In the genomic region with DNA sequence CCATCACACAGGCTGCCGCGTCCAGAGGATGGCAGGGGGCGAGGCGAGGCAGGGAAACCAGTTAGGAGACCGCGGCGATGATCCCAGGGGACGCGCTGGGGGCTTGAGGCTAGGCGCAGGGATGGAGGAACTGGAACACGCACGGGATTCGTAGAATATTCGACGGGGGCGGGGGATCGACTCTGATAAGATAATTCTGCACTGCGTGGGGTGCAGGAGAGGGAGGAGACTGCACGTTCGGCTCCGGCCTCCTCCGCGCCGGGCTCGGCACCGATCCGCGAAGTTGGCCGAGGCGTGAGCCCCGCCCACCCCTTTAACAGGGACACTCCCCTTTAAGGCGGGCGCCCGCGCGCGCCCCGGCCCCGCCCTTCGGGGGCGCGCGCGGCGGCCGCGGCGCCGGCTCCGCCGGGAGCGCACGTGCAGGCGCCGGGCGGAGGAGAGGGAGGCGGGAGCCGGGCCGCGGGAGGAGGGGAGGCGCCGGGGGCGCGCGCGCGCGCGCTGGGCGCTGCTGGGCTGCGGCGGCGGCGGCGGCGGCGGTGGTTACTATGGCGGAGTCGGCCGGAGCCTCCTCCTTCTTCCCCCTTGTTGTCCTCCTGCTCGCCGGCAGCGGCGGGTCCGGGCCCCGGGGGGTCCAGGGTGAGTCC, we compare ENCODE assay signal across 8 cellular contexts. TPM values are rescaled to one million over a fixed set of nuclear protein-coding genes. Genes with fewer than 3 reads are reported as not detected.
A peak's percentile ranks its signal among the peaks of the same experiment; 100 is the strongest.
DNase-seq lines count a peak whose midpoint lies in the region; ATAC-seq lines count a peak whose summit lies in the region.

ACVR1B (plus strand) TSS at position 501 of the 644 bp plus-strand sequence; CDS start at position 546, 45 bp downstream.

- DNase-seq in NOMO-1 treated with dmso at 0.1 percent for 144 hours (lab: John Stamatoyannopoulos, UW; ENCODE audit: unreplicated experiment) (peak; percentile 80), mesenteric fat pad (ENCODE audit: low spot score) (peak; percentile 98)
- peak; percentile 75 for DNase-seq in activated CD8-positive, alpha-beta memory T cell treated with anti-CD3 and anti-CD28 coated beads, Interleukin-2, amount 50 U/mL, for 1 hour (ENCODE audit: extremely low read depth)
- peak; percentile 84 for DNase-seq in stimulated activated CD8-positive, alpha-beta memory T cell treated with anti-CD3 and anti-CD28 coated beads, Interleukin-12 subunit alpha, Interleukin-12 subunit beta, amount 100 ng/mL, for 4 hours (ENCODE audit: low read depth)

- peak; percentile 65 for ATAC-seq in GM19468 (IDR thresholded peaks at IDR 0.05; ENCODE audit: extremely low read depth, unreplicated experiment)

- peaks cover 0 to 23% (median 9%) of the 10 kb centered on the region in 11 experiments; a peak in 17 of 22 replicates for H3K36me3 ChIP-seq in BLaER1 treated with 17β-estradiol and CSF1 and Interleukin-3, amounts not matched to agents 10 nM and 100 nM
- H3K36me3 ChIP-seq in HUES48 (ENCODE audit: control insufficient read depth, insufficient read depth, low read length) = no peaks in the 10 kb centered on the region; the same call in 1 of the 2 replicates
- no peaks in the 10 kb centered on the region for H3K36me3 ChIP-seq in endocrine pancreas (ENCODE audit: control insufficient read depth, insufficient read depth, low read length)

- peak within 1 kb of the TSS; percentile 86 to 99 (median 98) for H3K4me3 ChIP-seq in BLaER1 treated with 17β-estradiol and CSF1 and Interleukin-3, amounts not matched to agents 10 nM and 100 nM
- peak within 1 kb of the TSS; percentile 76 for H3K4me3 ChIP-seq in HUES48 (ENCODE audit: low read depth, low read length)
- peak within 1 kb of the TSS; percentile 77 for H3K4me3 ChIP-seq in endocrine pancreas (ENCODE audit: control insufficient read depth, insufficient read depth, low read length)

- peaks cover 0 to 9% (median 0%) of the 10 kb centered on the region in 11 experiments; a peak in 6 of 22 replicates for H3K9me3 ChIP-seq in BLaER1 treated with 17β-estradiol and CSF1 and Interleukin-3, amounts not matched to agents 10 nM and 100 nM (replicated peaks in 1 of 11)
- H3K9me3 ChIP-seq in HUES48 (ENCODE audit: control insufficient read depth, insufficient read depth, low read length) (no peaks in the 10 kb centered on the region), endocrine pancreas (ENCODE audit: control insufficient read depth, low read length) (no peaks in the 10 kb centered on the region)

- peaks cover 15 to 36% (median 29%) of the 10 kb centered on the region in 11 experiments; a peak in 20 of 22 replicates for H4K20me1 ChIP-seq in BLaER1 treated with 17β-estradiol and CSF1 and Interleukin-3, amounts not matched to agents 10 nM and 100 nM

- peak within 1 kb of the TSS; percentile 85 to 99 (median 95) for H3K4me2 ChIP-seq in BLaER1 treated with 17β-estradiol and CSF1 and Interleukin-3, amounts not matched to agents 10 nM and 100 nM

- peak within 1 kb of the TSS; percentile 92 to 98 (median 96) for H3K27ac ChIP-seq in BLaER1 treated with 17β-estradiol and CSF1 and Interleukin-3, amounts not matched to agents 10 nM and 100 nM
- peak within 1 kb of the TSS; percentile 69 for H3K27ac ChIP-seq in HUES48 (ENCODE audit: low read depth, low read length)

- H3K9ac ChIP-seq in BLaER1 treated with 17β-estradiol and CSF1 and Interleukin-3, amounts not matched to agents 10 nM and 100 nM = peak within 1 kb of the TSS; percentile 93 to 99 (median 98)
- peak within 1 kb of the TSS; percentile 71 for H3K9ac ChIP-seq in HUES48 (ENCODE audit: low read depth, low read length)
- H3K9ac ChIP-seq in endocrine pancreas (ENCODE audit: control insufficient read depth, insufficient read depth, low read length) = peak within 1 kb of the TSS; percentile 86

- peaks cover 42 to 72% (median 59%) of the 10 kb centered on the region in 10 experiments for H3K4me1 ChIP-seq in BLaER1 treated with 17β-estradiol and CSF1 and Interleukin-3, amounts not matched to agents 10 nM and 100 nM
- H3K4me1 ChIP-seq in HUES48 (ENCODE audit: control insufficient read depth, insufficient read depth, low read length) (peaks cover 11% of the 10 kb centered on the region), endocrine pancreas (ENCODE audit: control insufficient read depth, insufficient read depth, low read length) (peaks cover 14% of the 10 kb centered on the region)

- no peaks in the 10 kb centered on the region for H3K27me3 ChIP-seq in BLaER1 treated with 17β-estradiol and CSF1 and Interleukin-3, amounts not matched to agents 10 nM and 100 nM
- H3K27me3 ChIP-seq in HUES48 (ENCODE audit: control insufficient read depth, insufficient read depth, low read length) (peaks cover 57% of the 10 kb centered on the region), endocrine pancreas (ENCODE audit: control insufficient read depth, insufficient read depth, low read length) (no peaks in the 10 kb centered on the region)

RNA-seq across cellular contexts. Expression of gene ACVR1B, which starts in this region (rescaled TPM):
- 40.9 TPM for total RNA-seq in mesenteric fat pad

Comparison
In these comparisons a context has a peak if more than half of its experiments do, and no peak if none do; other contexts are left out.
1. Peak in every context shown above with its lines: DNase-seq, ATAC-seq, H3K4me3 ChIP-seq and H3K27ac ChIP-seq.